Comparison of ENCODE assay signal across 8 cellular contexts in genomic region chr6:71383891-71384489, GRCh38.
DNase-seq lines count a peak whose midpoint lies in the region; ATAC-seq and TF ChIP-seq lines count a peak whose summit lies in the region.

No MANE protein-coding gene starts in this region.

- H3K9me3 Mint-ChIP-seq in CD4-positive, alpha-beta memory T cell: no peaks in the 10 kb centered on the region

- H3K27ac ChIP-seq in adrenal gland (no peak overlapping the region), left lung (no peak overlapping the region)
- H3K27ac ChIP-seq in CD4-positive, alpha-beta memory T cell (ENCODE audit: low read depth, low read length): no peak overlapping the region

- POLR2A ChIA-PET in CD4-positive, alpha-beta memory T cell (lab: Charles Lee; ENCODE audit: partially characterized antibody): no interaction called here

- no peak overlapping the region for H3K4me3 Mint-ChIP-seq in CD4-positive, alpha-beta memory T cell

- H3K27me3 ChIP-seq in adrenal gland: no peaks in the 10 kb centered on the region
- H3K27me3 ChIP-seq in left lung: no peaks in the 10 kb centered on the region
- H3K27me3 ChIP-seq in CD4-positive, alpha-beta memory T cell (ENCODE audit: insufficient read depth, low read length): no peaks in the 10 kb centered on the region

- WGBS in adrenal gland, 4 donors: 30 to 36% (median 32%) methylated on average over 5 of the region's 5 CpGs

- no peaks in the 10 kb centered on the region for H3K4me1 Mint-ChIP-seq in CD4-positive, alpha-beta memory T cell

- TF ChIP-seq POLR2A in adrenal gland (IDR thresholded peaks at IDR 0.05): no peak

- TF ChIP-seq CTCF in adrenal gland (IDR thresholded peaks at IDR 0.05) (peak; percentile 56 to 78 (median 76)), left lung (IDR thresholded peaks at IDR 0.05) (peak in 1 of 2 donors; percentile 69)

- H3K4me1 ChIP-seq in adrenal gland (replicated peaks in 1 of 2) (peaks cover 4 to 6% of the 10 kb centered on the region in 2 donors), left lung (peaks cover 7 to 38% of the 10 kb centered on the region in 2 donors)
- H3K4me1 ChIP-seq in CD4-positive, alpha-beta memory T cell (ENCODE audit: insufficient read depth, low read length): no peaks in the 10 kb centered on the region

- H3K27me3 Mint-ChIP-seq in CD4-positive, alpha-beta memory T cell: peaks cover 2 to 3% of the 10 kb centered on the region in 2 donors

- H3K4me3 ChIP-seq in adrenal gland: no peak overlapping the region
- H3K4me3 ChIP-seq in left lung: no peak overlapping the region
- H3K4me3 ChIP-seq in CD4-positive, alpha-beta memory T cell (ENCODE audit: low read length in 2 of 2): no peak overlapping the region

- CTCF ChIA-PET in CD4-positive, alpha-beta memory T cell (lab: Charles Lee; ENCODE audit: partially characterized antibody): interaction anchor here (1.6 kb wide), 1 partner anchor 12 kb away, joined by 5 read pairs; no protein-coding TSS in a partner anchor

- no peaks in the 10 kb centered on the region for H3K36me3 ChIP-seq in adrenal gland (replicated peaks in 1 of 2)
- no peaks in the 10 kb centered on the region for H3K36me3 ChIP-seq in left lung
- H3K36me3 ChIP-seq in CD4-positive, alpha-beta memory T cell (ENCODE audit: insufficient read depth, low read length): no peaks in the 10 kb centered on the region

- no peak overlapping the region for H3K27ac Mint-ChIP-seq in CD4-positive, alpha-beta memory T cell

- H3K36me3 Mint-ChIP-seq in CD4-positive, alpha-beta memory T cell: no peaks in the 10 kb centered on the region

- H3K9me3 ChIP-seq in adrenal gland (replicated peaks in 1 of 3) (peaks cover 0 to 4% (median 0%) of the 10 kb centered on the region in 3 donors), left lung (no peaks in the 10 kb centered on the region)
- no peaks in the 10 kb centered on the region for H3K9me3 ChIP-seq in CD4-positive, alpha-beta memory T cell (ENCODE audit: control insufficient read depth in 1 of 2, low read length in 2 of 2)

- peak; percentile 57 for ATAC-seq in left lung

- intact Hi-C loops in adrenal gland (cut with DNase I) (loop anchor here (10.0 kb wide), 2 partner anchors 91 to 131 kb away; no protein-coding TSS in a partner anchor), left lung (cut with DNase I) (loop anchor here in 1 of 2 donors (10.0 kb wide), 1 partner anchor 121 kb away; no protein-coding TSS in a partner anchor)
- intact Hi-C loops in CD4-positive, alpha-beta memory T cell (cut with micrococcal nuclease): no loop called here

- DNase-seq in NCI-H146 treated with DMSO at 0.1 percent for 48 hours (lab: John Stamatoyannopoulos, UW; ENCODE audit: unreplicated experiment) (peak; percentile 1), NCI-H146 (lab: John Stamatoyannopoulos, UW) (no peak), LoVo (ENCODE audit: low spot score) (peak; percentile 52), adrenal gland (peak in 4 of 7 donors; percentile 21 to 38 (median 24)), left lung (no peak), HuH-7 (ENCODE audit: low spot score) (no peak)
- no peak for DNase-seq in CD4-positive, alpha-beta memory T cell
- DNase-seq in stimulated activated CD4-positive, alpha-beta T cell treated with anti-CD3 and anti-CD28 coated beads, Interleukin-4, amount 100 ng/mL, for 24 hours: no peak

Comparison
In these comparisons a context has a peak if more than half of its experiments do, and no peak if none do; other contexts are left out.
1. DNase-seq: peak in NCI-H146 treated with DMSO at 0.1 percent for 48 hours (single experiment), LoVo (single experiment) and adrenal gland (4 of 7); none in NCI-H146 (single experiment), left lung (0 of 2), CD4-positive, alpha-beta memory T cell (0 of 5), stimulated activated CD4-positive, alpha-beta T cell treated with anti-CD3 and anti-CD28 coated beads, Interleukin-4, amount 100 ng/mL, for 24 hours (single experiment) and HuH-7 (single experiment).